In the genomic region with DNA sequence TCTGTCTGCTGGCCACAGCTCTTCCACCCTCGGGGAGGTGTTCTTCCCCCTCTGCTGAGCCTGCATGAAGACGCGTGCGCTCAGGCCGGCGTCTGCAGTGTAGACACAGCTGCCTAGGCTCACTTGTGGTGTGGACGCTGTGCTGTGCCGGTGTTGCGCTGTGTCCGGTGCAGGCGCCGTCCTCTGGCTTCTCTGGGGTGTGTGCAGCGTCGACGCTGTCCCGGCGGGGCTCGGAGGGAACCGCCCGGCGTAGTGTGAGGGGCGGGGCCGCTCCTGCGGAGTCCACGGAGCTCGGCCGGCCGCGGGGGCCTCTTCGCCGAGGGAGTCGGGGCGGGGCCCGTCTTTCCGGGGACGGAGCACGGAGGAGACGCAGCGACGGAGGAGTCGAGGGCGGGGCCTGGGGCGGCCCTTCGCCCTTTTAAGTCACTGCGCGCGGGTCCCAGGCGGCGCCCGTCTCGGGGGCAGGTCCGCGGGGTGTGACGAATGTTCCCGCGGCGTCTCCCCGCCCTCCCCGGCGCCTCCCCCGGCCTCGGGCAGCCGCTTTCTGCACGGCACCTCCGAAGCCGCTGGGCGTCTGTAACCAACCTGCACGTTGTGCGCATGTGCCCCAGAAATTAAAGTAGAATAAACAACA, we compare ENCODE assay signal across 8 cellular contexts. TPM values are rescaled to one million over a fixed set of nuclear protein-coding genes. Genes with fewer than 3 reads are reported as not detected.
DNase-seq lines count a peak whose midpoint lies in the region; ATAC-seq and TF ChIP-seq lines count a peak whose summit lies in the region.

No MANE protein-coding gene starts in this region.

- H3K9me3 ChIP-seq in mucosa of descending colon, result peaks cover 11% of the 10 kb centered on the region

- intact Hi-C loops in mucosa of descending colon (cut with DNase I, micrococcal nuclease), result no loop called here

- in situ Hi-C loops in GM18951 (cut with MboI; ENCODE audit: low sequenced_read_pairs, unreplicated experiment), result no loop called here

- peak; percentile 97 for ATAC-seq in HG03280 (IDR thresholded peaks at IDR 0.05; ENCODE audit: unreplicated experiment)
- peak; percentile 96 for ATAC-seq in mucosa of descending colon

- TF ChIP-seq CTCF in mucosa of descending colon (IDR thresholded peaks at IDR 0.05), result no peak

- TF ChIP-seq POLR2A in GM18951 (IDR thresholded peaks at IDR 0.05; ENCODE audit: extremely low read depth, insufficient read depth, insufficient read length), result peak; percentile 47

- peaks cover 9% of the 10 kb centered on the region for H3K4me1 ChIP-seq in mucosa of descending colon (ENCODE audit: low read depth)

- no peaks in the 10 kb centered on the region for H3K36me3 ChIP-seq in mucosa of descending colon (ENCODE audit: low read depth)

- no peak overlapping the region for H3K4me3 ChIP-seq in mucosa of descending colon

- DNase-seq in Ammon's horn (ENCODE audit: low spot score), result peak; percentile 74
- DNase-seq in NOMO-1 treated with DMSO at 0.1 percent for 48 hours (lab: John Stamatoyannopoulos, UW; ENCODE audit: unreplicated experiment), result peak; percentile 98
- DNase-seq in activated CD8-positive, alpha-beta memory T cell treated with anti-CD3 and anti-CD28 coated beads, Interleukin-2, amount 50 U/mL, for 24 hours (ENCODE audit: extremely low read depth), result peak; percentile 80
- peak; percentile 97 for DNase-seq in epidermal melanocyte (ENCODE audit: insufficient read length, low spot score)
- peak; percentile 90 to 97 (median 94) for DNase-seq in mucosa of descending colon
- DNase-seq in stimulated activated CD8-positive, alpha-beta memory T cell treated with anti-CD3 and anti-CD28 coated beads, Interleukin-2, amount 100 ng/mL, for 1 hour (ENCODE audit: low read depth in 2 of 2), result peak; percentile 80 to 87

RNA-seq across cellular contexts. Expression of a gene that starts 45.2 kb away (rescaled TPM):
- 10 to 100 TPM; 12.9 to 17.5 (median 13.3) TPM for total RNA-seq in mucosa of descending colon

RNA-seq across cellular contexts. Expression of a gene that starts 45.4 kb away (rescaled TPM):
- total RNA-seq in mucosa of descending colon, result 10 to 100 TPM; 14.2 to 18.7 (median 15.6) TPM
